24 cellular contexts compared by ENCODE assay signal in the genomic region with DNA sequence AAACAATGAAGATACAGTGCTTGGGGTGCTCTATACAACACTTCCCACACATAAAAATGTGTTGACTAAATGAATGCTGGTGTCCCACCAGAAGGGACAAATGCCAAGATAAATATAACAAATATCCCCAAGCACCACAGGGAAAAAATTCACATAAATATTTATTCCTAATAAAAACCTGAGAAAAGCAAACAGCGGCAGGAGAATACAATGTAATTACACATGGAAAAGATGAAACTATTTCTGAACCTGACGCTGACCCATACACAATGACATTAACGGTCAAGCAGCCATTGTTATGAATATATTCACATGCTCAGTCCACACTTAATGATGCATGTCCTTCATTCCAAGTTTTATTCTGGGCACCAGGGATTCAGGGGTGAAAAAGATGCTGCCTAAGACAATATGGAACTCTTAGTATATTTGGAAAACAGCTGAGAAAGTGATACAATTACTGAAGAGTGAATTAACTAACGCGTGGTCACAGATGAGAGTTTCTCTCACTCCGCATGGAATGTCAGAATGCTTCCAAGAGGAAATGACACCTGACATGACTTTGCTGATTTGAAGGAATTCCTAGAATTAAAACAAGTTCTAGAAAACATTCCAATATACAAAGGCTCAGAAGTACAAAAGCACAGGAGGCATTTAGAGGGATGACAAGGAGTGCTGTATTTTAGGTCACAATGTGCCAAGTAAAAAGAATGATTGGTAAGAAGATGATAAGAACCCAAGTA. TPM values are rescaled to one million over a fixed set of nuclear protein-coding genes. Genes with fewer than 3 reads are reported as not detected.
DNase-seq lines count a peak whose midpoint lies in the region; ATAC-seq, FAIRE-seq and TF ChIP-seq lines count a peak whose summit lies in the region.
"Had no signal": no experiment of that assay in that cellular context is flagged by ENCODE, and none has a peak within 500 bp of the region (broad histone marks: within the 10 kb centered on the region; RNA-seq: fewer than 3 reads in every experiment).

No MANE protein-coding gene starts in this region.

- FAIRE-seq in H1 (lab: Jason Lieb, UNC), result no peak
- FAIRE-seq: A204.1, D721Med, GM18507 had no signal

- POLR2A ChIA-PET in PC-3 (lab: Charles Lee; ENCODE audit: unreplicated experiment) (no interaction called here), H1 (lab: Charles Lee; ENCODE audit: partially characterized antibody) (no interaction called here)

- no peak overlapping the region for H3K18ac ChIP-seq in H1 (ENCODE audit: extremely low read depth, low read length)

- H2BK120ac ChIP-seq in H1 (replicated peaks; ENCODE audit: low read depth, low read length), result no peak overlapping the region

- H3K4me3 Mint-ChIP-seq in neural progenitor cell (no peak overlapping the region), osteocyte (ENCODE audit: unreplicated experiment) (no peak overlapping the region)
- H3K4me3 Mint-ChIP-seq in activated naive CD8-positive, alpha-beta T cell treated with anti-CD3 and anti-CD28 coated beads for 36 hours, result no peak overlapping the region
- H3K4me3 Mint-ChIP-seq: CD4-positive, CD25-positive, alpha-beta regulatory T cell had no signal

- H3K4ac ChIP-seq in H1 (replicated peaks; ENCODE audit: insufficient read length, low read depth, low read length), result no peak overlapping the region

- H4K8ac ChIP-seq in H1 (ENCODE audit: extremely low read depth, insufficient read depth, low read length), result no peak overlapping the region

- H3K4me1 ChIP-seq in PC-3 (ENCODE audit: insufficient read depth, low read length) (no peaks in the 10 kb centered on the region), H1 (replicated peaks in 1 of 4; ENCODE audit: control insufficient read depth in 3 of 4, insufficient read depth in 4 of 4, low read length in 3 of 4) (no peaks in the 10 kb centered on the region), neural progenitor cell (no peaks in the 10 kb centered on the region)
- H3K4me1 ChIP-seq: BLaER1 had no signal

- H3K79me1 ChIP-seq in H1 (ENCODE audit: low read depth, low read length), result no peaks in the 10 kb centered on the region

- in situ Hi-C loops in Caki2 (cut with HindIII; ENCODE audit: low pct_unique_long_range_greater_than_20kb, low sequenced_read_pairs), result no loop called here

- H3K4me1 Mint-ChIP-seq in neural progenitor cell, result peaks cover 7% of the 10 kb centered on the region
- H3K4me1 Mint-ChIP-seq in activated naive CD8-positive, alpha-beta T cell treated with anti-CD3 and anti-CD28 coated beads for 36 hours, result no peaks in the 10 kb centered on the region
- peaks cover 4% of the 10 kb centered on the region for H3K4me1 Mint-ChIP-seq in osteocyte (ENCODE audit: unreplicated experiment)
- H3K4me1 Mint-ChIP-seq: CD4-positive, CD25-positive, alpha-beta regulatory T cell; IgD-negative memory B cell had no signal

- no peak overlapping the region for H2AK5ac ChIP-seq in H1 (ENCODE audit: low read depth, low read length)

- H2AFZ ChIP-seq in PC-3 (ENCODE audit: low read length) (no peak overlapping the region), H1 (ENCODE audit: low read length) (0 out of 2 replicates have a peak overlapping the region, but pooled peaks have one; percentile 1), neural progenitor cell (replicated peaks) (peak overlapping the region; percentile 12)

- no peak for TF ChIP-seq RAD21 in H1 (IDR thresholded peaks at IDR 0.05 in 1 of 2, conservative IDR thresholded peaks at IDR 0.05 in 1 of 2; ENCODE audit: low read depth in 2 of 2, low read length in 2 of 2)

- H3K14ac ChIP-seq in H1 (ENCODE audit: insufficient read length), result no peak overlapping the region

- H3F3A ChIP-seq in PC-3 (ENCODE audit: low read length, unreplicated experiment) (no peaks in the 10 kb centered on the region), neural progenitor cell (ENCODE audit: low read depth) (no peaks in the 10 kb centered on the region)

- CTCF ChIA-PET in PC-3 (lab: Charles Lee), result no interaction called here
- CTCF ChIA-PET in H1 (lab: Charles Lee; ENCODE audit: partially characterized antibody), result no interaction called here

- BruUV-seq in PC-3 (replicated peaks; lab: Mats Ljungman, UMichigan), result no TSS peak

- H3K23ac ChIP-seq in H1 (ENCODE audit: insufficient read length), result no peak overlapping the region

- no peaks in the 10 kb centered on the region for H3K9me2 ChIP-seq in PC-3 (replicated peaks; ENCODE audit: low read length)

- no peaks in the 10 kb centered on the region for H3K36me3 Mint-ChIP-seq in neural progenitor cell
- no peaks in the 10 kb centered on the region for H3K36me3 Mint-ChIP-seq in activated naive CD8-positive, alpha-beta T cell treated with anti-CD3 and anti-CD28 coated beads for 36 hours
- no peaks in the 10 kb centered on the region for H3K36me3 Mint-ChIP-seq in osteocyte (ENCODE audit: unreplicated experiment)
- H3K36me3 Mint-ChIP-seq: CD4-positive, CD25-positive, alpha-beta regulatory T cell had no signal

- no peak overlapping the region for H2BK20ac ChIP-seq in H1 (ENCODE audit: low read length)

- peak; percentile 35 for ATAC-seq in PC-3

- no peak overlapping the region for H2BK5ac ChIP-seq in H1 (ENCODE audit: low read depth, low read length)

- H3K56ac ChIP-seq in H1 (replicated peaks; ENCODE audit: insufficient read length, low read depth, low read length), result no peak overlapping the region

- no peak for TF ChIP-seq EP300 in H1 (IDR thresholded peaks at IDR 0.05; ENCODE audit: borderline replicate concordance in 1 of 2, low read depth in 2 of 2, low read length in 2 of 2)

- no peak overlapping the region for H2BK12ac ChIP-seq in H1 (ENCODE audit: low read depth, low read length)

- H4K5ac ChIP-seq in H1 (ENCODE audit: insufficient read length, low read depth, low read length), result no peak overlapping the region

- TF ChIP-seq CTCF in PC-3 (conservative IDR thresholded peaks at IDR 0.05; ENCODE audit: low read depth, low read length), result no peak
- TF ChIP-seq CTCF in H1 (IDR thresholded peaks at IDR 0.05; ENCODE audit: control extremely low read depth in 1 of 3, insufficient read depth in 1 of 3, low read depth in 1 of 3, low read length in 3 of 3), result no peak
- TF ChIP-seq CTCF in neural progenitor cell (IDR thresholded peaks at IDR 0.05), result no peak
- no peak for TF ChIP-seq CTCF in osteocyte (IDR thresholded peaks at IDR 0.05)

- H3K36me3 ChIP-seq in PC-3 (ENCODE audit: low read depth, low read length) (no peaks in the 10 kb centered on the region), H1 (ENCODE audit: control insufficient read depth in 2 of 4, insufficient read depth in 4 of 4, low read length in 3 of 4) (no peaks in the 10 kb centered on the region), neural progenitor cell (no peaks in the 10 kb centered on the region)
- H3K36me3 ChIP-seq: BLaER1 had no signal

- DNase-seq in Caki2 (ENCODE audit: low read depth), result peak; percentile 84
- no peak for DNase-seq in PC-3
- DNase-seq in H1 (ENCODE audit: low read depth in 1 of 2, low spot score in 2 of 2), result no peak
- DNase-seq in neural progenitor cell (ENCODE audit: low spot score), result no peak
- no peak for DNase-seq in activated naive CD8-positive, alpha-beta T cell treated with anti-CD3 and anti-CD28 coated beads for 36 hours
- no peak for DNase-seq in stimulated activated naive CD4-positive, alpha-beta T cell treated with Interleukin-2 at 50 U/mL for 16 hours (lab: John Stamatoyannopoulos, UW)
- no peak for DNase-seq in osteocyte (ENCODE audit: extremely low spot score, unreplicated experiment)
- DNase-seq: CD4-positive, CD25-positive, alpha-beta regulatory T cell; NCI-H1048; NCI-H1417; NCI-H1694; NCI-H2029 treated with DMSO at 0.1 percent for 48 hours; NCI-H526; NCI-H82; NK-92 treated with Interleukin-12 subunit alpha and Interleukin-12 subunit beta, amount 100 ng/mL, for 24 hours; PC-9; SHP77 had no signal

- no peaks in the 10 kb centered on the region for H3K23me2 ChIP-seq in H1 (ENCODE audit: low read depth, low read length)

- H3K27ac ChIP-seq in PC-3 (ENCODE audit: low read length) (no peak overlapping the region), H1 (ENCODE audit: low read depth, low read length) (no peak overlapping the region), neural progenitor cell (no peak overlapping the region)
- H3K27ac ChIP-seq: BLaER1, KMS-11, PC-9 had no signal

- H4K20me1 ChIP-seq in PC-3 (ENCODE audit: low read length) (no peaks in the 10 kb centered on the region), H1 (replicated peaks in 1 of 2; ENCODE audit: control insufficient read depth in 1 of 2, insufficient read depth in 2 of 2, low read length in 2 of 2) (no peaks in the 10 kb centered on the region), neural progenitor cell (ENCODE audit: low read depth) (no peaks in the 10 kb centered on the region)
- H4K20me1 ChIP-seq: BLaER1 had no signal

- H3K27me3 ChIP-seq in PC-3 (ENCODE audit: low read length) (peaks cover 6% of the 10 kb centered on the region), H1 (replicated peaks in 1 of 4; ENCODE audit: control insufficient read depth in 3 of 4, extremely low read depth in 1 of 4, insufficient read depth in 3 of 4, low read length in 3 of 4) (no peaks in the 10 kb centered on the region), neural progenitor cell (no peaks in the 10 kb centered on the region)
- H3K27me3 ChIP-seq: BLaER1 had no signal

- H4K91ac ChIP-seq in H1 (replicated peaks; ENCODE audit: insufficient read length, low read length), result no peak overlapping the region

- H3K79me2 ChIP-seq in PC-3 (ENCODE audit: low read length), result no peaks in the 10 kb centered on the region
- no peaks in the 10 kb centered on the region for H3K79me2 ChIP-seq in H1 (ENCODE audit: control insufficient read depth in 1 of 2, insufficient read depth in 2 of 2, low read length in 2 of 2)
- no peaks in the 10 kb centered on the region for H3K79me2 ChIP-seq in neural progenitor cell (ENCODE audit: low read depth)

- H3K9ac ChIP-seq in PC-3 (ENCODE audit: low read length) (no peak overlapping the region), H1 (replicated peaks in 1 of 4; ENCODE audit: extremely low read depth in 1 of 4, low read depth in 3 of 4, low read length in 3 of 4) (no peak overlapping the region), neural progenitor cell (no peak overlapping the region)
- H3K9ac ChIP-seq: BLaER1, KMS-11 had no signal

- TF ChIP-seq POLR2A in H1 (IDR thresholded peaks at IDR 0.05; ENCODE audit: control extremely low read depth in 1 of 2, low read depth in 2 of 2, low read length in 2 of 2), result no peak

- H3K4me3 ChIP-seq in PC-3 (ENCODE audit: low read length), result no peak overlapping the region
- H3K4me3 ChIP-seq in H1 (ENCODE audit: extremely low read depth in 1 of 4, insufficient read depth in 2 of 4, low read depth in 3 of 4, low read length in 4 of 4), result no peak overlapping the region
- no peak overlapping the region for H3K4me3 ChIP-seq in neural progenitor cell
- H3K4me3 ChIP-seq: BLaER1, PC-9 had no signal

- H3K27ac Mint-ChIP-seq in neural progenitor cell (no peak overlapping the region), osteocyte (ENCODE audit: unreplicated experiment) (no peak overlapping the region)
- H3K27ac Mint-ChIP-seq in activated naive CD8-positive, alpha-beta T cell treated with anti-CD3 and anti-CD28 coated beads for 36 hours, result no peak overlapping the region
- H3K27ac Mint-ChIP-seq: CD4-positive, CD25-positive, alpha-beta regulatory T cell; IgD-negative memory B cell had no signal

- H3K4me2 ChIP-seq in PC-3 (ENCODE audit: low read length) (no peak overlapping the region), H1 (ENCODE audit: insufficient read depth in 1 of 2, low read depth in 2 of 2, low read length in 2 of 2) (no peak overlapping the region), neural progenitor cell (no peak overlapping the region)
- H3K4me2 ChIP-seq: BLaER1, KMS-11, PC-9 had no signal

- peaks cover 4% of the 10 kb centered on the region for H3K27me3 Mint-ChIP-seq in neural progenitor cell (ENCODE audit: insufficient read depth, low read depth)
- H3K27me3 Mint-ChIP-seq in activated naive CD8-positive, alpha-beta T cell treated with anti-CD3 and anti-CD28 coated beads for 36 hours, result no peaks in the 10 kb centered on the region
- peaks cover 3% of the 10 kb centered on the region for H3K27me3 Mint-ChIP-seq in osteocyte (ENCODE audit: unreplicated experiment)
- H3K27me3 Mint-ChIP-seq: CD4-positive, CD25-positive, alpha-beta regulatory T cell; IgD-negative memory B cell had no signal

- H2BK15ac ChIP-seq in H1 (ENCODE audit: low read length), result no peak overlapping the region

- H3K9me3 Mint-ChIP-seq in neural progenitor cell (no peaks in the 10 kb centered on the region), osteocyte (ENCODE audit: unreplicated experiment) (no peaks in the 10 kb centered on the region)
- peaks cover 1% of the 10 kb centered on the region for H3K9me3 Mint-ChIP-seq in activated naive CD8-positive, alpha-beta T cell treated with anti-CD3 and anti-CD28 coated beads for 36 hours

- intact Hi-C loops in PC-3 (cut with micrococcal nuclease), result no loop called here

- 90% methylated on average over 6 of the region's 6 CpGs; no CpG with 5 or more reads in 1 of the 2 experiments for WGBS in H1 (ENCODE audit: extremely low coverage in 1 of 2, insufficient coverage in 1 of 2, insufficient read length in 1 of 2, insufficient replicate concordance in 2 of 2, low coverage in 1 of 2, low lambda C conversion rate in 2 of 2, missing lambda C conversion rate in 1 of 2), 2 experiments

- no peaks in the 10 kb centered on the region for H3K9me3 ChIP-seq in PC-3 (ENCODE audit: low read length)
- no peaks in the 10 kb centered on the region for H3K9me3 ChIP-seq in H1 (ENCODE audit: insufficient read depth in 2 of 2, low read depth in 1 of 2, low read length in 1 of 2)
- no peaks in the 10 kb centered on the region for H3K9me3 ChIP-seq in neural progenitor cell (ENCODE audit: low read depth)
- H3K9me3 ChIP-seq: BLaER1 had no signal

RNA-seq across cellular contexts. Expression of a gene that starts 27.9 kb away (rescaled TPM):
- 22.3 and 31.0 TPM in 2 replicates for total RNA-seq in Caki2 (2014; rRNA removed; shearing (Covaris generic); ENCODE audit: low replicate concordance)
- 2.3 and 3.1 TPM in 2 replicates for total RNA-seq in PC-3 (2014; rRNA removed)
- 0.07 and 0.27 TPM in 2 replicates for total RNA-seq in H1 (2021; fragmentation: NEBNext Ultra II Directional; extraction: Animal tissue kit (Norgen Biotek cat#: 25700))
- 0.16 and 0.35 TPM in 2 replicates for polyA plus RNA-seq in H1 (2011; rRNA removed)
- 0.18 TPM for polyA plus RNA-seq in H1 (2011; cell fraction: cytosol; rRNA removed)
- polyA plus RNA-seq in H1 (2011; cell fraction: nucleus; rRNA removed), result 0.44 TPM
- 0.15 to 0.38 TPM (median 0.23 TPM) in 4 replicates for polyA plus RNA-seq in H1 (2012, experiment 1 of 2)
- not detected for polyA plus RNA-seq in H1 (2012, experiment 2 of 2)
- 0.77 TPM for polyA plus RNA-seq in H1 (2013, experiment 1 of 2)
- 0.46 TPM for polyA plus RNA-seq in H1 (2013, experiment 2 of 2)
- 0.41 and 0.76 TPM in 2 replicates for polyA minus RNA-seq in H1 (2011; rRNA and poly(A)+ RNA removed)
- polyA minus RNA-seq in H1 (2011; cell fraction: cytosol; rRNA and poly(A)+ RNA removed), result not detected
- 0.90 TPM for polyA minus RNA-seq in H1 (2011; cell fraction: nucleus; rRNA and poly(A)+ RNA removed)
- 0.19 TPM in 1 of 2 replicates, not detected in the other for total RNA-seq in neural progenitor cell (ENCODE audit: low replicate concordance)
- total RNA-seq in activated naive CD8-positive, alpha-beta T cell treated with anti-CD3 and anti-CD28 coated beads for 36 hours, result not detected
- 0.21 TPM in 1 of 2 replicates, not detected in the other for total RNA-seq in osteocyte
- total RNA-seq: CD4-positive, CD25-positive, alpha-beta regulatory T cell; G401 had no signal
- polyA plus RNA-seq: CD4-positive, CD25-positive, alpha-beta regulatory T cell; IgD-negative memory B cell had no signal
